ENCODE assay signal across 1 cellular context in genomic region chr1:20634065-20634593, GRCh38.
A peak's percentile ranks its signal among the peaks of the same experiment; 100 is the strongest.
TF ChIP-seq lines count a peak whose summit lies in the region.

No MANE protein-coding gene starts in this region.

TF ChIP-seq in GM12878, 131 proteins besides CTCF, POLR2A, EP300 and RAD21:
- TF ChIP-seq RAD51 (IDR thresholded peaks at IDR 0.05) (peak; percentile 67), RUNX3 (IDR thresholded peaks at IDR 0.05; ENCODE audit: low read length) (peak; percentile 48), NBN (IDR thresholded peaks at IDR 0.05) (0 out of 2 replicates have a peak, but pooled peaks have one; percentile 17), NFXL1 (IDR thresholded peaks at IDR 0.05; ENCODE audit: borderline replicate concordance) (no peak), ZNF687 (IDR thresholded peaks at IDR 0.05) (peak; percentile 38; the same call in 1 of the 2 replicates)
- TF ChIP-seq, protein P1, sequence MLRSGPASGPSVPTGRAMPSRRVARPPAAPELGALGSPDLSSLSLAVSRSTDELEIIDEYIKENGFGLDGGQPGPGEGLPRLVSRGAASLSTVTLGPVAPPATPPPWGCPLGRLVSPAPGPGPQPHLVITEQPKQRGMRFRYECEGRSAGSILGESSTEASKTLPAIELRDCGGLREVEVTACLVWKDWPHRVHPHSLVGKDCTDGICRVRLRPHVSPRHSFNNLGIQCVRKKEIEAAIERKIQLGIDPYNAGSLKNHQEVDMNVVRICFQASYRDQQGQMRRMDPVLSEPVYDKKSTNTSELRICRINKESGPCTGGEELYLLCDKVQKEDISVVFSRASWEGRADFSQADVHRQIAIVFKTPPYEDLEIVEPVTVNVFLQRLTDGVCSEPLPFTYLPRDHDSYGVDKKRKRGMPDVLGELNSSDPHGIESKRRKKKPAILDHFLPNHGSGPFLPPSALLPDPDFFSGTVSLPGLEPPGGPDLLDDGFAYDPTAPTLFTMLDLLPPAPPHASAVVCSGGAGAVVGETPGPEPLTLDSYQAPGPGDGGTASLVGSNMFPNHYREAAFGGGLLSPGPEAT (IDR thresholded peaks at IDR 0.05; ENCODE audit: low read depth) = 0 out of 2 replicates have a peak, but pooled peaks have one; percentile 24
